Comparison of ENCODE assay signal across 19 cellular contexts in genomic region chr15:98804057-98804380, GRCh38.
DNase-seq lines count a peak whose midpoint lies in the region; ATAC-seq and TF ChIP-seq lines count a peak whose summit lies in the region.
"Had no signal": no experiment of that assay in that cellular context is flagged by ENCODE, and none has a peak within 500 bp of the region (broad histone marks: within the 10 kb centered on the region; RNA-seq: fewer than 3 reads in every experiment).

No MANE protein-coding gene starts in this region.

- DNase-seq in choroid plexus epithelial cell (ENCODE audit: low read depth), result peak; percentile 44
- no peak for DNase-seq in NCI-H1048 (lab: John Stamatoyannopoulos, UW)
- no peak for DNase-seq in GM10266 (ENCODE audit: extremely low spot score)
- no peak for DNase-seq in SIG-M5 (lab: John Stamatoyannopoulos, UW)
- DNase-seq in natural killer cell, result no peak
- DNase-seq: activated CD4-positive, CD25-positive, alpha-beta regulatory T cell; caudate nucleus; DMS 273 treated with DMSO at 0.1 percent for 48 hours; effector memory CD8-positive, alpha-beta T cell; NCI-H1105 treated with DMSO at 0.1 percent for 48 hours; SHP77 treated with DMSO at 0.1 percent for 48 hours; stimulated activated naive B cell treated with anti-CD40 and anti-IgM and Interleukin-4, amounts not matched to agents 10 μg/mL and 1 μg/mL and 100 μg/mL, for 72 hours had no signal

- peaks cover 18% of the 10 kb centered on the region for H3K4me1 ChIP-seq in Loucy (ENCODE audit: insufficient read depth, low read length, poor library complexity, severe bottlenecking)

- no peaks in the 10 kb centered on the region for H3K9me3 ChIP-seq in Loucy (ENCODE audit: insufficient read depth, low read depth, low read length)
- H3K9me3 ChIP-seq: tibial nerve had no signal

- no peaks in the 10 kb centered on the region for H3K27me3 Mint-ChIP-seq in nephron (ENCODE audit: low read depth)
- H3K27me3 Mint-ChIP-seq in natural killer cell (ENCODE audit: low read depth in 2 of 2), result no peaks in the 10 kb centered on the region
- H3K27me3 Mint-ChIP-seq: activated T-helper 17 cell treated with anti-CD3 and anti-CD28 coated beads, Interleukin-2, amount 50 U/mL, for 72 hours; stimulated activated naive B cell treated with anti-CD40 and anti-IgM and Interleukin-4, amounts not matched to agents 10 μg/mL and 1 μg/mL and 100 μg/mL, for 72 hours had no signal

- H4K20me1 ChIP-seq in Loucy (ENCODE audit: insufficient read depth, low read length, poor library complexity, severe bottlenecking), result no peaks in the 10 kb centered on the region

- H3K9ac ChIP-seq in Loucy (ENCODE audit: low read depth, low read length, poor library complexity, severe bottlenecking), result no peak overlapping the region
- H3K9ac ChIP-seq: BLaER1 treated with 17β-estradiol and CSF1 and Interleukin-3, amounts not matched to agents 10 nM and 100 nM had no signal

- no peak overlapping the region for H2AFZ ChIP-seq in Loucy (ENCODE audit: low read length)

- H3K27me3 ChIP-seq in Loucy (ENCODE audit: insufficient read depth, low read length, poor library complexity, severe bottlenecking), result no peaks in the 10 kb centered on the region
- H3K27me3 ChIP-seq: BLaER1 treated with 17β-estradiol and CSF1 and Interleukin-3, amounts not matched to agents 10 nM and 100 nM; tibial nerve had no signal

- intact Hi-C loops in natural killer cell (cut with micrococcal nuclease), result no loop called here

- peak overlapping the region in 2 of 3 experiments; percentile 21 to 42 for H3K27ac Mint-ChIP-seq in nephron
- no peak overlapping the region for H3K27ac Mint-ChIP-seq in natural killer cell
- H3K27ac Mint-ChIP-seq: activated T-helper 17 cell treated with anti-CD3 and anti-CD28 coated beads, Interleukin-2, amount 50 U/mL, for 72 hours; effector memory CD8-positive, alpha-beta T cell; IgD-negative memory B cell; stimulated activated naive B cell treated with anti-CD40 and anti-IgM and Interleukin-4, amounts not matched to agents 10 μg/mL and 1 μg/mL and 100 μg/mL, for 72 hours had no signal

- H3K79me2 ChIP-seq in Loucy (ENCODE audit: insufficient read depth, low read length), result peaks cover 74% of the 10 kb centered on the region

- peaks cover 2% of the 10 kb centered on the region; the same call in 1 of the 2 replicates for H3F3A ChIP-seq in Loucy (ENCODE audit: low read depth)

- H3K4me1 Mint-ChIP-seq in nephron (peaks cover 68% of the 10 kb centered on the region), natural killer cell (peaks cover 40% of the 10 kb centered on the region in 2 donors)

- ATAC-seq in natural killer cell, result no peak
- ATAC-seq: activated T-helper 17 cell treated with anti-CD3 and anti-CD28 coated beads, Interleukin-2, amount 50 U/mL, for 72 hours; effector memory CD8-positive, alpha-beta T cell; stimulated activated naive B cell treated with anti-CD40 and anti-IgM and Interleukin-4, amounts not matched to agents 10 μg/mL and 1 μg/mL and 100 μg/mL, for 72 hours had no signal

- H3K36me3 Mint-ChIP-seq in nephron (ENCODE audit: low read depth) (no peaks in the 10 kb centered on the region), natural killer cell (no peaks in the 10 kb centered on the region)
- H3K36me3 Mint-ChIP-seq: IgD-negative memory B cell; stimulated activated naive B cell treated with anti-CD40 and anti-IgM and Interleukin-4, amounts not matched to agents 10 μg/mL and 1 μg/mL and 100 μg/mL, for 72 hours had no signal

- peak overlapping the region; percentile 74; the same call in 1 of the 2 replicates for H3K27ac ChIP-seq in C4-2B
- H3K27ac ChIP-seq: BLaER1 treated with 17β-estradiol and CSF1 and Interleukin-3, amounts not matched to agents 10 nM and 100 nM; tibial nerve had no signal

- no peak overlapping the region for H3K4me2 ChIP-seq in Loucy (ENCODE audit: low read depth, low read length, poor library complexity, severe bottlenecking)
- H3K4me2 ChIP-seq: BLaER1 treated with 17β-estradiol and CSF1 and Interleukin-3, amounts not matched to agents 10 nM and 100 nM had no signal

- no peaks in the 10 kb centered on the region for H3K36me3 ChIP-seq in Loucy (ENCODE audit: insufficient read depth, low read length)
- H3K36me3 ChIP-seq: tibial nerve had no signal

- no peaks in the 10 kb centered on the region for H3K9me2 ChIP-seq in Loucy (replicated peaks; ENCODE audit: low read depth, low read length)

- H3K4me3 ChIP-seq in Loucy (ENCODE audit: low read length, poor library complexity, severe bottlenecking), result no peak overlapping the region
- no peak overlapping the region for H3K4me3 ChIP-seq in choroid plexus epithelial cell (ENCODE audit: low read depth, low read length)
- H3K4me3 ChIP-seq: BLaER1 treated with 17β-estradiol and CSF1 and Interleukin-3, amounts not matched to agents 10 nM and 100 nM; tibial nerve had no signal

- H3K4me3 Mint-ChIP-seq in nephron (no peak overlapping the region), natural killer cell (no peak overlapping the region)
- H3K4me3 Mint-ChIP-seq: activated T-helper 17 cell treated with anti-CD3 and anti-CD28 coated beads, Interleukin-2, amount 50 U/mL, for 72 hours; effector memory CD8-positive, alpha-beta T cell; IgD-negative memory B cell; stimulated activated naive B cell treated with anti-CD40 and anti-IgM and Interleukin-4, amounts not matched to agents 10 μg/mL and 1 μg/mL and 100 μg/mL, for 72 hours had no signal

- TF ChIP-seq CTCF in C4-2B (conservative IDR thresholded peaks at IDR 0.05) (peak; percentile 32; the same call in 1 of the 2 replicates), Loucy (conservative IDR thresholded peaks at IDR 0.05; ENCODE audit: low read length) (0 out of 2 replicates have a peak, but pooled peaks have one; percentile 27), choroid plexus epithelial cell (conservative IDR thresholded peaks at IDR 0.05; ENCODE audit: low read depth, low read length) (peak; percentile 48), nephron (IDR thresholded peaks at IDR 0.05; ENCODE audit: unreplicated experiment in 3 of 3) (peak; percentile 40 to 47 (median 44)), GM10266 (IDR thresholded peaks at IDR 0.05; ENCODE audit: control insufficient read depth, insufficient read depth, low read depth, missing control alignments) (no peak), natural killer cell (IDR thresholded peaks at IDR 0.05) (no peak)

- H3K9me3 Mint-ChIP-seq in nephron (no peaks in the 10 kb centered on the region), natural killer cell (no peaks in the 10 kb centered on the region)
- H3K9me3 Mint-ChIP-seq: activated T-helper 17 cell treated with anti-CD3 and anti-CD28 coated beads, Interleukin-2, amount 50 U/mL, for 72 hours; effector memory CD8-positive, alpha-beta T cell; stimulated activated naive B cell treated with anti-CD40 and anti-IgM and Interleukin-4, amounts not matched to agents 10 μg/mL and 1 μg/mL and 100 μg/mL, for 72 hours had no signal

Comparison
In these comparisons a context has a peak if more than half of its experiments do, and no peak if none do; other contexts are left out.
1. CTCF ChIP-seq: peak in C4-2B (single experiment), Loucy (single experiment), choroid plexus epithelial cell (single experiment) and nephron (3 of 3); none in GM10266 (single experiment) and natural killer cell (single experiment).
2. H3K27ac Mint-ChIP-seq: peak in nephron (2 of 3); none in natural killer cell (0 of 2).